Comparison of ENCODE assay signal across 8 cellular contexts in genomic region chr17:49997773-49998703, GRCh38. TPM values are rescaled to one million over a fixed set of nuclear protein-coding genes. Genes with fewer than 3 reads are reported as not detected.
DNase-seq lines count a peak whose midpoint lies in the region; ATAC-seq and TF ChIP-seq lines count a peak whose summit lies in the region.

No MANE protein-coding gene starts in this region.

- intact Hi-C loops in lower leg skin (cut with DNase I; ENCODE audit: low total_unique reads), result loop anchor here (5.0 kb wide), 3 partner anchors 116 to 426 kb away; no protein-coding TSS in a partner anchor

- no peak for TF ChIP-seq POLR2A in lower leg skin (IDR thresholded peaks at IDR 0.05)

- peak; percentile 4 for DNase-seq in GF-D8 (lab: John Stamatoyannopoulos, UW)
- peak; percentile 94 to 98 for DNase-seq in NCI-H524 (lab: John Stamatoyannopoulos, UW)
- peak; percentile 89 for DNase-seq in activated CD4-positive, alpha-beta T cell treated with anti-CD3 and anti-CD28 coated beads for 48 hours
- DNase-seq in coronary artery (ENCODE audit: low spot score), result no peak
- peak; percentile 72 to 93 for DNase-seq in lower leg skin (ENCODE audit: low spot score in 2 of 2)
- peak; percentile 78 to 81 for DNase-seq in stimulated activated CD4-positive, alpha-beta T cell treated with anti-CD3 and anti-CD28 coated beads, Interleukin-4, amount 100 ng/mL, for 48 hours (ENCODE audit: low read depth in 2 of 2)

- TF ChIP-seq CTCF in coronary artery (IDR thresholded peaks at IDR 0.05), result peak; percentile 89
- TF ChIP-seq CTCF in lower leg skin (IDR thresholded peaks at IDR 0.05), result peak in 1 of 3 donors; percentile 87

- H3K4me3 ChIP-seq in coronary artery (no peak overlapping the region), lower leg skin (ENCODE audit: low read depth, poor library complexity, severe bottlenecking) (no peak overlapping the region)

- H3K27ac ChIP-seq in coronary artery, result no peak overlapping the region

- ATAC-seq in HG03439 (IDR thresholded peaks at IDR 0.05; ENCODE audit: unreplicated experiment), result peak; percentile 64
- no peak for ATAC-seq in GM19463 (IDR thresholded peaks at IDR 0.05; ENCODE audit: unreplicated experiment)

- 22 to 31% methylated on average over 18 to 20 of the region's 20 CpGs for WGBS in lower leg skin, 2 donors

RNA-seq across cellular contexts. Expression of gene DLX3, which starts 3.0 kb away (rescaled TPM):
- total RNA-seq in lower leg skin, result 10 to 100 TPM; 28.8 to 36.5 (median 29.9) TPM

RNA-seq across cellular contexts. Expression of gene DLX4, which starts 29.0 kb away (rescaled TPM):
- 1 to 10 TPM; 1.9 to 3.3 (median 2.5) TPM for total RNA-seq in lower leg skin

RNA-seq across cellular contexts. Expression of gene ITGA3, which starts 57.9 kb away (rescaled TPM):
- total RNA-seq in lower leg skin, result 100 to 1,000 TPM in 3 of 4 donors, 10 to 100 TPM in 1; 99.7 to 148 (median 121) TPM
